ENCODE assay signal across 8 cellular contexts in genomic region chr20:34955232-34956040, GRCh38. TPM values are rescaled to one million over a fixed set of nuclear protein-coding genes. Genes with fewer than 3 reads are reported as not detected.
A peak's percentile ranks its signal among the peaks of the same experiment; 100 is the strongest.
DNase-seq lines count a peak whose midpoint lies in the region; ATAC-seq and TF ChIP-seq lines count a peak whose summit lies in the region.

GSS (minus strand) TSS chr20:34955806; CDS start chr20:34951852, 3,954 bp downstream.
MYH7B (plus strand) TSS chr20:34955868; CDS start chr20:34978006, 22,138 bp downstream.

- H3K36me3 Mint-ChIP-seq in endodermal cell (ENCODE audit: low read depth): no peaks in the 10 kb centered on the region

- DNase-seq in D341Med (ENCODE audit: low spot score): peak; percentile 99
- peak; percentile 92 for DNase-seq in NOMO-1 treated with dmso at 0.1 percent for 144 hours (lab: John Stamatoyannopoulos, UW; ENCODE audit: unreplicated experiment)
- peak; percentile 91 for DNase-seq in activated CD8-positive, alpha-beta memory T cell treated with anti-CD3 and anti-CD28 coated beads, Interleukin-2, amount 50 U/mL, for 24 hours (ENCODE audit: extremely low read depth)
- DNase-seq in endodermal cell: peak; percentile 99
- DNase-seq in mesenteric fat pad (ENCODE audit: low spot score): peak; percentile 99
- peak; percentile 96 for DNase-seq in stimulated activated CD8-positive, alpha-beta memory T cell treated with anti-CD3 and anti-CD28 coated beads, Interleukin-15, amount 100 ng/mL, for 1 hour (ENCODE audit: low read depth)

- WGBS in endodermal cell (ENCODE audit: insufficient coverage in 1 of 2, insufficient read length in 1 of 2), 2 experiments: 0% methylated on average over 12 to 62 of the region's 62 CpGs

- H3K9ac ChIP-seq in HUES48 (ENCODE audit: low read depth, low read length) (peak within 1 kb of the TSS; percentile 84), endodermal cell (ENCODE audit: extremely low read depth, low read length, poor library complexity, severe bottlenecking) (peak within 1 kb of the TSS; percentile 93)

- H3K27ac ChIP-seq in HUES48 (ENCODE audit: low read depth, low read length) (peak within 1 kb of the TSS; percentile 85), endodermal cell (ENCODE audit: low read depth, low read length) (peak within 1 kb of the TSS; percentile 92)

- H3K4me1 ChIP-seq in HUES48 (ENCODE audit: control insufficient read depth, insufficient read depth, low read length): peaks cover 22% of the 10 kb centered on the region
- H3K4me1 ChIP-seq in endodermal cell (ENCODE audit: control insufficient read depth, insufficient read depth, low read length): peaks cover 4% of the 10 kb centered on the region

- H3K9me3 ChIP-seq in HUES48 (ENCODE audit: control insufficient read depth, insufficient read depth, low read length) (no peaks in the 10 kb centered on the region), endodermal cell (ENCODE audit: control insufficient read depth, low read length) (no peaks in the 10 kb centered on the region)

- peaks cover 28% of the 10 kb centered on the region for H3K4me1 Mint-ChIP-seq in endodermal cell

- no peaks in the 10 kb centered on the region for H3K27me3 Mint-ChIP-seq in endodermal cell (ENCODE audit: insufficient read depth)

- peak; percentile 67 for TF ChIP-seq CTCF in endodermal cell (conservative IDR thresholded peaks at IDR 0.05)

- peaks cover 6% of the 10 kb centered on the region; the same call in 1 of the 2 replicates for H3K36me3 ChIP-seq in HUES48 (ENCODE audit: control insufficient read depth, insufficient read depth, low read length)
- peaks cover 7% of the 10 kb centered on the region for H3K36me3 ChIP-seq in endodermal cell (ENCODE audit: control insufficient read depth, insufficient read depth, low read length)

- peak within 1 kb of the TSS; percentile 98 for H3K27ac Mint-ChIP-seq in endodermal cell

- H3K9me3 Mint-ChIP-seq in endodermal cell: peaks cover 2% of the 10 kb centered on the region

- H3K4me3 ChIP-seq in HUES48 (ENCODE audit: low read depth, low read length): peak within 1 kb of the TSS; percentile 92
- H3K4me3 ChIP-seq in endodermal cell (ENCODE audit: low read length): peak within 1 kb of the TSS; percentile 91

- ATAC-seq in GM21390 (IDR thresholded peaks at IDR 0.05; ENCODE audit: unreplicated experiment): peak; percentile 84

- peak within 1 kb of the TSS; percentile 90 for H3K4me3 Mint-ChIP-seq in endodermal cell

- no peaks in the 10 kb centered on the region for H3K27me3 ChIP-seq in HUES48 (ENCODE audit: control insufficient read depth, insufficient read depth, low read length)
- no peaks in the 10 kb centered on the region for H3K27me3 ChIP-seq in endodermal cell (ENCODE audit: control insufficient read depth, insufficient read depth, low read length, poor library complexity, severe bottlenecking)

RNA-seq across cellular contexts. Expression of gene GSS, which starts in this region (rescaled TPM):
- total RNA-seq in endodermal cell (10 to 100 TPM; 60.8 to 71.3 TPM), mesenteric fat pad (33.3 TPM)
- polyA plus RNA-seq in endodermal cell (2013, experiment 1 of 2): 43.8 TPM
- 41.5 TPM for polyA plus RNA-seq in endodermal cell (2013, experiment 2 of 2)

RNA-seq across cellular contexts. Expression of gene MYH7B, which starts in this region (rescaled TPM):
- total RNA-seq in endodermal cell (under 1 TPM; 0.37 to 0.49 TPM), mesenteric fat pad (0.06 TPM)
- polyA plus RNA-seq in endodermal cell (2013, experiment 1 of 2): 0.78 TPM
- 0.62 TPM for polyA plus RNA-seq in endodermal cell (2013, experiment 2 of 2)

Comparison
In these comparisons a context has a peak if more than half of its experiments do, and no peak if none do; other contexts are left out.
1. Peak in every context shown above with its lines: DNase-seq, ATAC-seq, H3K4me3 ChIP-seq and H3K27ac ChIP-seq.